In genomic region chr13:33882804-33883203, GRCh38 we compare ENCODE assay signal across 32 cellular contexts.
A peak's percentile ranks its signal among the peaks of the same experiment; 100 is the strongest.
DNase-seq lines count a peak whose midpoint lies in the region; ATAC-seq, FAIRE-seq and TF ChIP-seq lines count a peak whose summit lies in the region.
"Had no signal": no experiment of that assay in that cellular context is flagged by ENCODE, and none has a peak within 500 bp of the region (broad histone marks: within the 10 kb centered on the region; RNA-seq: fewer than 3 reads in every experiment).

No MANE protein-coding gene starts in this region.

- peak overlapping the region; percentile 76; the same call in 1 of the 2 replicates for H3K27ac ChIP-seq in C4-2B
- peak overlapping the region; percentile 57 for H3K27ac ChIP-seq in VCaP
- H3K27ac ChIP-seq: 22Rv1; A549; BLaER1; BLaER1 treated with 17β-estradiol and CSF1 and Interleukin-3, amounts not matched to agents 10 nM and 100 nM had no signal

- DNase-seq in LNCaP clone FGC (ENCODE audit: low read depth) (peak; percentile 81), posterior cingulate gyrus (no peak), GM19239 (ENCODE audit: insufficient read length, low spot score) (no peak)
- DNase-seq: 8988T; ACHN; AML-193; BE2C; C1 segment of cervical spinal cord; Caco-2; Calu3; CD4-positive, alpha-beta memory T cell; CD4-positive, alpha-beta T cell; CD4-positive, CD25-positive, alpha-beta regulatory T cell; CD8-positive, alpha-beta memory T cell; CD8-positive, alpha-beta T cell; COR-L47; DMS 273 treated with DMSO at 0.1 percent for 48 hours; DMS153; DMS53; DMS79; DMS79 treated with DMSO at 0.1 percent for 48 hours; DND-41; EL had no signal

- TF ChIP-seq CTCF in C4-2B (conservative IDR thresholded peaks at IDR 0.05) (no peak), LNCaP clone FGC (IDR thresholded peaks at IDR 0.05; ENCODE audit: control insufficient read depth, extremely low read depth, insufficient read depth) (no peak), VCaP (conservative IDR thresholded peaks at IDR 0.05) (no peak)

- intact Hi-C loops in posterior cingulate gyrus (cut with DNase I) = no loop called here

- no peak overlapping the region for H3K4me3 ChIP-seq in LNCaP clone FGC (ENCODE audit: low read depth, low read length)
- H3K4me3 ChIP-seq: A549; BLaER1; BLaER1 treated with 17β-estradiol and CSF1 and Interleukin-3, amounts not matched to agents 10 nM and 100 nM had no signal

- ATAC-seq in HG02642 (IDR thresholded peaks at IDR 0.05; ENCODE audit: poor library complexity, unreplicated experiment) = no peak
- ATAC-seq: A549; CD8-positive, alpha-beta T cell had no signal

- no peak for FAIRE-seq in GM19239 (lab: Jason Lieb, UNC)
- FAIRE-seq: A204.1, A549, D721Med had no signal
